21 cellular contexts compared by ENCODE assay signal in the genomic region with DNA sequence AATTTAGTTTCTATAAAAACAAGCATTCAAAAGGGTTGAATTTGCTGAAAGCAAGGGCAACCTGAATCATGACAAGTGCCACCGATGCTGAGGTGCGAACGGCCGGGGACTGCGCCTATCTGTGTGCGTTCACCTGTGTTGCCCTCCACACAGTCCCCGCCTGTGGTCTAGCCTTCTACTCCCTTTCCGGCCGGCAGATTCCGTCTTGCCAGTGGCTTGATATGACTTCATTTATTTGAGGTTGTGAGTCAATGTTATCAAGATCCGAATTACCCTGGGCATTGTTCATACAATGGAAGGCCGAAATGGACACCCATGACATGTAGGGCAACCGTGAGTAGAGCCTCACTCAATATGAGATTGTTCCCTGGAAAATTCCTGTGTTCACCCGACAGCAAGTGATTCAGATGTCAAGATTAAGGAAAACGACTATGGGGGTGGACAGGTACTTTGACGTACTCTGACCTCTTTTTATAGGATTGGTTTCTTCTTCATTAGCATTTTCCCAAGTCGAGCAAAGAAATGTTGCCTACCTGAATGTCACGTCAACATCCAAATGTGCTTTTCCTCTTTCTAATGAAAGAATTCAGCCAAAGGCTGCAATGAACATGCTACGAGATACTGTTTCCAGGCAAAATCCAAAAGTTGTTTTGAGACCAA. TPM values are rescaled to one million over a fixed set of nuclear protein-coding genes. Genes with fewer than 3 reads are reported as not detected.
A peak's percentile ranks its signal among the peaks of the same experiment; 100 is the strongest.
DNase-seq lines count a peak whose midpoint lies in the region; ATAC-seq and TF ChIP-seq lines count a peak whose summit lies in the region.
"Had no signal": no experiment of that assay in that cellular context is flagged by ENCODE, and none has a peak within 500 bp of the region (broad histone marks: within the 10 kb centered on the region; RNA-seq: fewer than 3 reads in every experiment).

No MANE protein-coding gene starts in this region.

- 96 to 97% methylated on average over 19 of the region's 19 CpGs for WGBS in upper lobe of left lung, 2 donors

- H3K9ac ChIP-seq in colonic mucosa (ENCODE audit: low read depth in 2 of 2, low read length in 2 of 2) = peak overlapping the region in 1 of 2 donors; percentile 22
- H3K9ac ChIP-seq: SK-N-SH had no signal

- no peaks in the 10 kb centered on the region for H3K27me3 ChIP-seq in colonic mucosa
- H3K27me3 ChIP-seq in muscle layer of duodenum (ENCODE audit: low read depth, low read length) = no peaks in the 10 kb centered on the region
- no peaks in the 10 kb centered on the region for H3K27me3 ChIP-seq in upper lobe of left lung
- H3K27me3 ChIP-seq: esophagus muscularis mucosa, foreskin keratinocyte, heart left ventricle had no signal

- TF ChIP-seq CTCF in colonic mucosa (IDR thresholded peaks at IDR 0.05) (no peak), upper lobe of left lung (IDR thresholded peaks at IDR 0.05) (no peak)

- H3K9me3 ChIP-seq in colonic mucosa = no peaks in the 10 kb centered on the region
- no peaks in the 10 kb centered on the region for H3K9me3 ChIP-seq in muscle layer of duodenum (ENCODE audit: control insufficient read depth in 1 of 2, low read length in 2 of 2)
- H3K9me3 ChIP-seq in upper lobe of left lung = no peaks in the 10 kb centered on the region
- H3K9me3 ChIP-seq: esophagus muscularis mucosa, heart left ventricle, SK-N-SH had no signal

- peak; percentile 15 for DNase-seq in HT1080 (ENCODE audit: low read depth)
- DNase-seq in colonic mucosa = peak; percentile 74
- peak in 1 of 2 donors; percentile 51 for DNase-seq in upper lobe of left lung
- DNase-seq in SIG-M5 (lab: John Stamatoyannopoulos, UW) = no peak
- DNase-seq in SHP77 (lab: John Stamatoyannopoulos, UW) = no peak
- DNase-seq: activated B cell treated with CpG ODN at 0.5 μM for 24 hours; activated CD4-positive, alpha-beta T cell treated with anti-CD3 and anti-CD28 coated beads, Interleukin-2, amount 50 U/mL, for 1 hour; activated T-cell treated with anti-CD3 and anti-CD28 coated beads, Interleukin-2, amount 50 U/mL, for 48 hours; foreskin keratinocyte; GF-D8; heart left ventricle; NCI-H1048; NCI-H1694; nephron progenitor cell; stimulated activated naive CD4-positive, alpha-beta T cell had no signal

- no peak overlapping the region for H3K4me3 ChIP-seq in colonic mucosa
- no peak overlapping the region for H3K4me3 ChIP-seq in muscle layer of duodenum (ENCODE audit: low read depth in 1 of 2, low read length in 2 of 2)
- no peak overlapping the region for H3K4me3 ChIP-seq in upper lobe of left lung
- H3K4me3 ChIP-seq: esophagus muscularis mucosa, heart left ventricle, lung had no signal

- TF ChIP-seq POLR2A in upper lobe of left lung (IDR thresholded peaks at IDR 0.05) = no peak

- no peaks in the 10 kb centered on the region for H3K36me3 ChIP-seq in colonic mucosa
- H3K36me3 ChIP-seq in muscle layer of duodenum (ENCODE audit: control insufficient read depth in 1 of 2, insufficient read depth in 2 of 2, low read length in 2 of 2) = no peaks in the 10 kb centered on the region
- no peaks in the 10 kb centered on the region for H3K36me3 ChIP-seq in upper lobe of left lung
- H3K36me3 ChIP-seq: esophagus muscularis mucosa, heart left ventricle had no signal

- ATAC-seq in upper lobe of left lung (ENCODE audit: low FRiP score in 2 of 2) (no peak), HG03460 (IDR thresholded peaks at IDR 0.05; ENCODE audit: unreplicated experiment) (no peak)
- ATAC-seq: foreskin keratinocyte had no signal

- intact Hi-C loops in colonic mucosa (cut with DNase I) = no loop called here

- H3K4me1 ChIP-seq in colonic mucosa = peaks cover 7% of the 10 kb centered on the region
- H3K4me1 ChIP-seq in muscle layer of duodenum (ENCODE audit: control insufficient read depth in 1 of 2, insufficient read depth in 2 of 2, low read length in 2 of 2) = peaks cover 4 to 6% of the 10 kb centered on the region in 2 donors
- peaks cover 67 to 77% (median 75%) of the 10 kb centered on the region in 4 donors for H3K4me1 ChIP-seq in upper lobe of left lung

- peak overlapping the region; percentile 81 for H3K27ac ChIP-seq in colonic mucosa
- peak overlapping the region; percentile 16 for H3K27ac ChIP-seq in muscle layer of duodenum (ENCODE audit: low read length)
- peak overlapping the region in 3 of 4 donors; percentile 46 to 61 (median 59) for H3K27ac ChIP-seq in upper lobe of left lung
- H3K27ac ChIP-seq: esophagus muscularis mucosa, foreskin keratinocyte, heart left ventricle, RWPE1 had no signal

- no peak for TF ChIP-seq EP300 in upper lobe of left lung (IDR thresholded peaks at IDR 0.05)

RNA-seq across cellular contexts. Expression of a gene that starts 41.1 kb away (rescaled TPM):
- total RNA-seq in HT1080 (2014; rRNA removed; shearing (Covaris generic)) = 0.33 and 0.39 TPM in 2 replicates
- polyA plus RNA-seq in HT1080 (2015; cell fraction: cytosol; rRNA removed) = 0.77 and 0.90 TPM in 2 replicates
- 0.94 and 2.1 TPM in 2 replicates for polyA plus RNA-seq in HT1080 (2015; cell fraction: nucleus; rRNA removed)
- total RNA-seq in colonic mucosa = 10 to 100 TPM; 43.4 to 73.1 TPM
- 100 to 1,000 TPM; 122 to 334 (median 173) TPM for total RNA-seq in upper lobe of left lung

Comparison
In these comparisons a context has a peak if more than half of its experiments do, and no peak if none do; other contexts are left out.
1. DNase-seq: peak in HT1080 (single experiment) and colonic mucosa (single experiment); none in SIG-M5 (single experiment) and SHP77 (0 of 2).
2. H3K27ac ChIP-seq: peak in every context shown above with its lines; median percentile 81 in colonic mucosa; 59 in upper lobe of left lung; 16 in muscle layer of duodenum.
3. RNA of a gene that starts 41.1 kb away (total RNA-seq): 122 to 334 TPM in upper lobe of left lung and 43.4 to 73.1 TPM in colonic mucosa; 0.33 to 0.39 TPM in HT1080; every median in the first group is over 10 times any median in the second.